Comparison of ENCODE assay signal across 16 cellular contexts in the genomic region with DNA sequence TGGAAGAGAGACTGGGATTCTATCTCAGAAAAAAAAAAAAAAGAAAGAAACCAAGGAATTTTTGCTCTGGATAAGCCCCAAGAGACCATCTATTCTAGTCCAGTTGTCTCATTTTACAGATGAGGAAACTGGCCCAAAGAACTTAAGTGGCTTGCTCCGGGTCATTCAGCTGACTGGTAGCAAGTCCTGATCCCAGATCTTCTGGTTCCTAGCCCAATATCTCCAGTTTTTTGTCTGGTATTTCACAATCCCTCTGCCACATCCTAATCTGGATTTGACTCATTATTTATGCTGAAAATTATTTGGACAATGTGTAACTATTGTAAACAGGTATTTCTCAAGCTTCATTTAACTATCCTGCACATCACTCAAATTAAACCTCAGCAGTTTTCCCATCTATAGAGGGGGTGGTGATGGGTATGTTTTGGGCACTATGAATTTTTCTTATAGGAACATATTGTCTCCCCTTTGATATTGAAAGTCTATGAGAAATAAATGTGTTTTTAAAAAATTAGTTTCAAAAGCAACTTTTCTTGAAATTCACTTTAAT. TPM values are rescaled to one million over a fixed set of nuclear protein-coding genes. Genes with fewer than 3 reads are reported as not detected.
DNase-seq lines count a peak whose midpoint lies in the region; ATAC-seq and TF ChIP-seq lines count a peak whose summit lies in the region.
"Had no signal": no experiment of that assay in that cellular context is flagged by ENCODE, and none has a peak within 500 bp of the region (broad histone marks: within the 10 kb centered on the region; RNA-seq: fewer than 3 reads in every experiment).

No MANE protein-coding gene starts in this region.

- H3K23ac ChIP-seq in IMR-90 (ENCODE audit: low read depth, low read length) = no peak overlapping the region

- H3K27ac ChIP-seq in IMR-90 (ENCODE audit: insufficient read depth, low read length) (no peak overlapping the region), fibroblast of lung (ENCODE audit: insufficient read depth, low read length) (no peak overlapping the region), lower lobe of right lung (no peak overlapping the region)
- H3K27ac ChIP-seq: KMS-11 had no signal

- H3K18ac ChIP-seq in IMR-90 (ENCODE audit: low read depth, low read length) = no peak overlapping the region

- no CpG with 5 or more reads among the region's 1 CpG for WGBS in IMR-90 (ENCODE audit: extremely low coverage in 2 of 2, insufficient read length in 1 of 2), 2 experiments

- peaks cover 10% of the 10 kb centered on the region for H3K9me1 ChIP-seq in IMR-90 (ENCODE audit: insufficient read depth, low read length)

- POLR2A ChIA-PET in IMR-90 (lab: Charles Lee; ENCODE audit: unreplicated experiment) = no interaction called here

- H3K4me2 ChIP-seq in IMR-90 (ENCODE audit: low read depth, low read length) (no peak overlapping the region), fibroblast of lung (ENCODE audit: extremely low read depth, insufficient read depth, low read length) (no peak overlapping the region)
- H3K4me2 ChIP-seq: KMS-11 had no signal

- H3K79me2 ChIP-seq in fibroblast of lung (ENCODE audit: control insufficient read depth, insufficient read depth, low read length) = peaks cover 37% of the 10 kb centered on the region

- H4K91ac ChIP-seq in IMR-90 (ENCODE audit: insufficient read depth, low read depth, low read length) = no peak overlapping the region

- H2BK15ac ChIP-seq in IMR-90 (ENCODE audit: low read depth, low read length) = no peak overlapping the region

- no peak overlapping the region for H3K56ac ChIP-seq in IMR-90 (ENCODE audit: extremely low read depth, insufficient read depth, low read length)

- H2AFZ ChIP-seq in IMR-90 (replicated peaks; ENCODE audit: low read length, poor library complexity) (no peak overlapping the region), fibroblast of lung (ENCODE audit: low read length) (no peak overlapping the region)

- ATAC-seq in IMR-90 (ENCODE audit: low read depth) = peak; percentile 62
- ATAC-seq in omental fat pad (ENCODE audit: low FRiP score) = peak; percentile 41
- no peak for ATAC-seq in lower lobe of right lung

- intact Hi-C loops in IMR-90 (cut with micrococcal nuclease) (no loop called here), lower lobe of right lung (cut with DNase I) (no loop called here)

- H2BK5ac ChIP-seq in IMR-90 (ENCODE audit: low read depth, low read length, poor library complexity, severe bottlenecking) = no peak overlapping the region

- DNase-seq in AG08395 (ENCODE audit: low spot score) (peak; percentile 48), IMR-90 (peak; percentile 77), fibroblast of lung (ENCODE audit: low read depth in 2 of 2) (peak; percentile 65 to 86), omental fat pad (ENCODE audit: low spot score) (no peak), globus pallidus (ENCODE audit: low spot score) (no peak), iPS-NIHi11 (ENCODE audit: low spot score) (no peak), lower lobe of right lung (no peak), DMS79 treated with DMSO at 0.1 percent for 48 hours (lab: John Stamatoyannopoulos, UW) (no peak)
- DNase-seq: activated CD4-positive, alpha-beta T cell treated with anti-CD3 and anti-CD28 coated beads, Interleukin-2, amount 10 ng/mL, durations not matched to agents 24 days and 14 days; Calu3; caudate nucleus; heart right ventricle; NCI-H146; NCI-H446 treated with DMSO at 0.1 percent for 48 hours; SIG-M5 had no signal

- TF ChIP-seq CTCF in IMR-90 (conservative IDR thresholded peaks at IDR 0.05; ENCODE audit: low read depth, low read length) (no peak), fibroblast of lung (conservative IDR thresholded peaks at IDR 0.05 in 1 of 2, IDR thresholded peaks at IDR 0.05 in 1 of 2; ENCODE audit: low read depth in 1 of 2, low read length in 2 of 2) (no peak), omental fat pad (IDR thresholded peaks at IDR 0.05) (no peak), lower lobe of right lung (IDR thresholded peaks at IDR 0.05) (no peak)

- H4K5ac ChIP-seq in IMR-90 (ENCODE audit: low read depth, low read length) = no peak overlapping the region

- dilution Hi-C loops in IMR-90 (cut with HindIII; ENCODE audit: low sequenced_read_pairs, unreplicated experiment) = no loop called here

- no peak overlapping the region for H2AK5ac ChIP-seq in IMR-90 (ENCODE audit: low read depth, low read length)

- H3K27me3 ChIP-seq in IMR-90 (ENCODE audit: control insufficient read depth, insufficient read depth, low read length) = no peaks in the 10 kb centered on the region
- H3K27me3 ChIP-seq in fibroblast of lung (ENCODE audit: control insufficient read depth, insufficient read depth, low read length) = no peaks in the 10 kb centered on the region
- no peaks in the 10 kb centered on the region for H3K27me3 ChIP-seq in lower lobe of right lung (ENCODE audit: low read depth)
- H3K27me3 ChIP-seq: heart right ventricle had no signal

- H4K8ac ChIP-seq in IMR-90 (ENCODE audit: low read depth in 2 of 2, low read length in 2 of 2) = no peak overlapping the region

- no peak overlapping the region for H2BK120ac ChIP-seq in IMR-90 (ENCODE audit: low read depth, low read length)

- no peaks in the 10 kb centered on the region for H3K36me3 ChIP-seq in IMR-90 (ENCODE audit: control insufficient read depth, insufficient read depth, low read length)
- no peaks in the 10 kb centered on the region for H3K36me3 ChIP-seq in fibroblast of lung (ENCODE audit: control insufficient read depth, insufficient read depth, low read length)
- no peaks in the 10 kb centered on the region for H3K36me3 ChIP-seq in lower lobe of right lung

- CTCF ChIA-PET in IMR-90 (lab: Yijun Ruan, JAX) = no interaction called here

- peaks cover 23 to 84% of the 10 kb centered on the region in 2 experiments for H3K79me1 ChIP-seq in IMR-90 (ENCODE audit: low read depth in 1 of 2, low read length in 2 of 2)

- no peak for TF ChIP-seq POLR2A in IMR-90 (IDR thresholded peaks at IDR 0.05; ENCODE audit: low read depth, low read length)

- H3K4me3 ChIP-seq in IMR-90 (ENCODE audit: insufficient read depth, low read depth, low read length) (no peak overlapping the region), fibroblast of lung (replicated peaks in 1 of 4; ENCODE audit: control extremely low read depth in 1 of 4, insufficient read depth in 1 of 4, low read depth in 3 of 4, low read length in 4 of 4) (no peak overlapping the region), lower lobe of right lung (no peak overlapping the region)
- H3K4me3 ChIP-seq: heart right ventricle had no signal

- H3K14ac ChIP-seq in IMR-90 (replicated peaks; ENCODE audit: low read depth, low read length) = no peak overlapping the region

- no peak for TF ChIP-seq RAD21 in IMR-90 (IDR thresholded peaks at IDR 0.05; ENCODE audit: low read length)

- no peak overlapping the region for H3K4ac ChIP-seq in IMR-90 (ENCODE audit: low read depth, low read length)

- no peak overlapping the region for H2BK20ac ChIP-seq in IMR-90 (ENCODE audit: low read depth, low read length)

- BruUV-seq in IMR-90 (replicated peaks; lab: Mats Ljungman, UMichigan) = no TSS peak

- H4K20me1 ChIP-seq in IMR-90 (ENCODE audit: insufficient read depth, low read length) = peaks cover 62% of the 10 kb centered on the region
- no peaks in the 10 kb centered on the region for H4K20me1 ChIP-seq in fibroblast of lung (ENCODE audit: control insufficient read depth, extremely low read depth, insufficient read depth, low read length)

- no peak overlapping the region for H2AK9ac ChIP-seq in IMR-90 (replicated peaks; ENCODE audit: low read depth, low read length, poor library complexity)

- H3K9ac ChIP-seq in IMR-90 (ENCODE audit: low read depth, low read length) (no peak overlapping the region), fibroblast of lung (ENCODE audit: insufficient read depth, low read length) (no peak overlapping the region)
- H3K9ac ChIP-seq: KMS-11 had no signal

- in situ Hi-C loops in IMR-90 (cut with MboI; ENCODE audit: low sequenced_read_pairs) = no loop called here

- H3K4me1 ChIP-seq in IMR-90 (ENCODE audit: control insufficient read depth, insufficient read depth, low read length) (peaks cover 4% of the 10 kb centered on the region), fibroblast of lung (ENCODE audit: control insufficient read depth, extremely low read depth, insufficient read depth, low read length) (no peaks in the 10 kb centered on the region), lower lobe of right lung (peaks cover 15% of the 10 kb centered on the region)

- no peaks in the 10 kb centered on the region for H3K9me3 ChIP-seq in IMR-90 (ENCODE audit: control insufficient read depth, insufficient read depth, low read length)
- no peaks in the 10 kb centered on the region for H3K9me3 ChIP-seq in fibroblast of lung (ENCODE audit: control insufficient read depth, insufficient read depth, low read depth, low read length)
- no peaks in the 10 kb centered on the region for H3K9me3 ChIP-seq in lower lobe of right lung
- H3K9me3 ChIP-seq: heart right ventricle had no signal

TF ChIP-seq in IMR-90, 13 proteins besides CTCF, POLR2A, EP300 and RAD21 (continues in another document):
- TF ChIP-seq NFE2L2 (IDR thresholded peaks at IDR 0.05; ENCODE audit: low read depth, low read length) (no peak), RFX5 (IDR thresholded peaks at IDR 0.05; ENCODE audit: low read depth, low read length) (no peak), FOS (IDR thresholded peaks at IDR 0.05; ENCODE audit: low read depth, low read length) (0 out of 2 replicates have a peak, but pooled peaks have one; percentile 21), MAZ (IDR thresholded peaks at IDR 0.05; ENCODE audit: borderline replicate concordance, low read depth, low read length) (no peak), SMC3 (IDR thresholded peaks at IDR 0.05; ENCODE audit: low read depth, low read length) (no peak), MXI1 (IDR thresholded peaks at IDR 0.05; ENCODE audit: borderline replicate concordance, low read depth, low read length) (no peak), RCOR1 (IDR thresholded peaks at IDR 0.05; ENCODE audit: insufficient replicate concordance, low read length) (no peak), CEBPB (IDR thresholded peaks at IDR 0.05; ENCODE audit: low read depth, low read length) (peak; percentile 95)

RNA-seq across cellular contexts. Expression of a gene that starts 43.4 kb away (rescaled TPM):
- total RNA-seq in IMR-90 (2012; rRNA removed) (12.2 and 21.1 TPM in 2 replicates), fibroblast of lung (18.5 and 19.3 TPM in 2 replicates), omental fat pad (10 to 100 TPM; 17.0 to 23.3 (median 21.0) TPM), lower lobe of right lung (45.3 TPM)
- polyA plus RNA-seq in IMR-90 (2012; rRNA removed) (6.5 and 9.7 TPM in 2 replicates), fibroblast of lung (38.8 and 39.3 TPM in 2 replicates)
- polyA plus RNA-seq in IMR-90 (2012; cell fraction: cytosol; rRNA removed) = 4.6 and 5.1 TPM in 2 replicates
- polyA plus RNA-seq in IMR-90 (2012; cell fraction: nucleus; rRNA removed; ENCODE audit: low replicate concordance) = 6.4 and 8.1 TPM in 2 replicates
- 25.9 and 28.3 TPM in 2 replicates for polyA plus RNA-seq in fibroblast of lung (2012)
- 2.8 and 5.0 TPM in 2 replicates for polyA minus RNA-seq in fibroblast of lung (ENCODE audit: low replicate concordance)

Comparison
In these comparisons a context has a peak if more than half of its experiments do, and no peak if none do; other contexts are left out.
1. DNase-seq: peak in AG08395 (single experiment), IMR-90 (single experiment) and fibroblast of lung (2 of 2); none in omental fat pad (single experiment), globus pallidus (single experiment), iPS-NIHi11 (single experiment), lower lobe of right lung (single experiment) and DMS79 treated with DMSO at 0.1 percent for 48 hours (single experiment).
2. ATAC-seq: peak in IMR-90 (single experiment) and omental fat pad (single experiment); none in lower lobe of right lung (0 of 2).